30 cellular contexts compared by ENCODE assay signal in genomic region chr7:140724706-140725105, GRCh38.
"Had no signal": no experiment of that assay in that cellular context is flagged by ENCODE, and none has a peak within 500 bp of the region (broad histone marks: within the 10 kb centered on the region; RNA-seq: fewer than 3 reads in every experiment).

No MANE protein-coding gene starts in this region.

- H3K27ac ChIP-seq: colonic mucosa, epithelial cell of prostate, gastrocnemius medialis, heart left ventricle, hepatocyte, left lung, ovary, right lobe of liver, suprapubic skin, transverse colon, upper lobe of right lung, uterus had no signal

- H2AFZ ChIP-seq: hepatocyte had no signal

- ATAC-seq: esophagus mucosa; gastrocnemius medialis; heart left ventricle; left cardiac atrium; left lung; natural killer cell; right lobe of liver; stimulated activated naive B cell treated with anti-CD40 and anti-IgM and Interleukin-4, amounts not matched to agents 10 μg/mL and 1 μg/mL and 100 μg/mL, for 72 hours; stimulated activated naive CD8-positive, alpha-beta T cell treated with anti-CD3 and anti-CD28 coated beads, Interleukin-15, amount 100 ng/mL, for 72 hours; upper lobe of right lung had no signal

- H3K36me3 Mint-ChIP-seq: natural killer cell had no signal

- H3K27me3 Mint-ChIP-seq: dendritic cell treated with granulocyte-macrophage colony-stimulating factor and Interleukin-4, amounts not matched to agents 40 ng/mL and 50 ng/mL, for 4 days; stimulated activated naive B cell treated with anti-CD40 and anti-IgM and Interleukin-4, amounts not matched to agents 10 μg/mL and 1 μg/mL and 100 μg/mL, for 72 hours; stimulated activated naive CD8-positive, alpha-beta T cell treated with anti-CD3 and anti-CD28 coated beads, Interleukin-15, amount 100 ng/mL, for 72 hours had no signal

- H3K4me1 ChIP-seq: colonic mucosa, gastrocnemius medialis, heart left ventricle, suprapubic skin, transverse colon, uterus had no signal

- H3K9me3 ChIP-seq: colonic mucosa, gastrocnemius medialis, heart left ventricle, left lung, ovary, right lobe of liver, suprapubic skin, transverse colon, upper lobe of right lung, uterus had no signal

- DNase-seq: colonic mucosa; effector CD8-positive, alpha-beta T cell; endodermal cell; foreskin fibroblast; gastrocnemius medialis; heart left ventricle; left cardiac atrium; left lung; mammary epithelial cell; mesendoderm; midbrain; natural killer cell; occipital lobe; ovary; posterior cingulate gyrus; retina; right lobe of liver; small intestine; stimulated activated CD4-positive, alpha-beta T cell treated with anti-CD3 and anti-CD28 coated beads, Interleukin-15, amount 100 ng/mL, for 24 hours; stimulated activated CD4-positive, alpha-beta T cell treated with anti-CD3 and anti-CD28 coated beads, Interleukin-2, amount 100 ng/mL, for 48 hours; stimulated activated naive B cell treated with anti-CD40 and anti-IgM and Interleukin-4, amounts not matched to agents 10 μg/mL and 1 μg/mL and 100 μg/mL, for 72 hours; stimulated activated naive CD8-positive, alpha-beta T cell treated with anti-CD3 and anti-CD28 coated beads, Interleukin-15, amount 100 ng/mL, for 72 hours; transverse colon; upper lobe of right lung; uterus had no signal

- H3K27ac Mint-ChIP-seq: dendritic cell treated with granulocyte-macrophage colony-stimulating factor and Interleukin-4, amounts not matched to agents 40 ng/mL and 50 ng/mL, for 4 days; endodermal cell; stimulated activated naive B cell treated with anti-CD40 and anti-IgM and Interleukin-4, amounts not matched to agents 10 μg/mL and 1 μg/mL and 100 μg/mL, for 72 hours had no signal

- H3K79me2 ChIP-seq: hepatocyte had no signal

- H3K27me3 ChIP-seq: colonic mucosa, gastrocnemius medialis, heart left ventricle, hepatocyte, left lung, ovary, right lobe of liver, suprapubic skin, transverse colon, upper lobe of right lung, uterus had no signal

- H3K4me2 ChIP-seq: hepatocyte had no signal

- H3K4me3 Mint-ChIP-seq: dendritic cell treated with granulocyte-macrophage colony-stimulating factor and Interleukin-4, amounts not matched to agents 40 ng/mL and 50 ng/mL, for 4 days; endodermal cell; natural killer cell; stimulated activated naive B cell treated with anti-CD40 and anti-IgM and Interleukin-4, amounts not matched to agents 10 μg/mL and 1 μg/mL and 100 μg/mL, for 72 hours had no signal

- H3K36me3 ChIP-seq: colonic mucosa, gastrocnemius medialis, ovary, right lobe of liver, uterus had no signal

- H3K9me3 Mint-ChIP-seq: dendritic cell treated with granulocyte-macrophage colony-stimulating factor and Interleukin-4, amounts not matched to agents 40 ng/mL and 50 ng/mL, for 4 days; endodermal cell; natural killer cell; stimulated activated naive B cell treated with anti-CD40 and anti-IgM and Interleukin-4, amounts not matched to agents 10 μg/mL and 1 μg/mL and 100 μg/mL, for 72 hours; stimulated activated naive CD8-positive, alpha-beta T cell treated with anti-CD3 and anti-CD28 coated beads, Interleukin-15, amount 100 ng/mL, for 72 hours had no signal

- H3K4me3 ChIP-seq: colonic mucosa, gastrocnemius medialis, heart left ventricle, hepatocyte, left lung, ovary, right lobe of liver, suprapubic skin, transverse colon, upper lobe of right lung, uterus had no signal

- FAIRE-seq: small intestine had no signal
